In genomic region chr15:89016549-89017041, GRCh38 we compare ENCODE assay signal across 11 cellular contexts.
DNase-seq lines count a peak whose midpoint lies in the region; ATAC-seq, FAIRE-seq and TF ChIP-seq lines count a peak whose summit lies in the region.
"Had no signal": no experiment of that assay in that cellular context is flagged by ENCODE, and none has a peak within 500 bp of the region (broad histone marks: within the 10 kb centered on the region; RNA-seq: fewer than 3 reads in every experiment).

No MANE protein-coding gene starts in this region.

- no peaks in the 10 kb centered on the region for H3K9me3 Mint-ChIP-seq in activated naive CD8-positive, alpha-beta T cell (ENCODE audit: low read depth)
- no peaks in the 10 kb centered on the region for H3K9me3 Mint-ChIP-seq in activated naive CD8-positive, alpha-beta T cell treated with anti-CD3 and anti-CD28 coated beads, Interleukin-2, amount 50 U/mL, for 24 hours

- no peaks in the 10 kb centered on the region for H3K27me3 ChIP-seq in kidney epithelial cell (ENCODE audit: control insufficient read depth, insufficient read depth, low read length)

- H3K4me1 Mint-ChIP-seq in activated naive CD8-positive, alpha-beta T cell (ENCODE audit: low read depth): peaks cover 14% of the 10 kb centered on the region
- peaks cover 15% of the 10 kb centered on the region for H3K4me1 Mint-ChIP-seq in activated naive CD8-positive, alpha-beta T cell treated with anti-CD3 and anti-CD28 coated beads, Interleukin-2, amount 50 U/mL, for 24 hours

- peak overlapping the region; percentile 30 for H3K4me3 Mint-ChIP-seq in activated naive CD8-positive, alpha-beta T cell
- no peak overlapping the region for H3K4me3 Mint-ChIP-seq in activated naive CD8-positive, alpha-beta T cell treated with anti-CD3 and anti-CD28 coated beads, Interleukin-2, amount 50 U/mL, for 24 hours

- no peak for ATAC-seq in activated naive CD8-positive, alpha-beta T cell treated with anti-CD3 and anti-CD28 coated beads, Interleukin-2, amount 50 U/mL, for 24 hours
- ATAC-seq in GM18861 (IDR thresholded peaks at IDR 0.05; ENCODE audit: unreplicated experiment) (no peak), SK-N-SH treated with all-trans-retinoic acid at 6 μM for 48 hours (no peak), HG03378 (IDR thresholded peaks at IDR 0.05; ENCODE audit: unreplicated experiment) (no peak)

- no peak overlapping the region for H3K27ac Mint-ChIP-seq in activated naive CD8-positive, alpha-beta T cell
- no peak overlapping the region for H3K27ac Mint-ChIP-seq in activated naive CD8-positive, alpha-beta T cell treated with anti-CD3 and anti-CD28 coated beads, Interleukin-2, amount 50 U/mL, for 24 hours

- no peak for FAIRE-seq in urothelium cell line (lab: Jason Lieb, UNC)

- peaks cover 4% of the 10 kb centered on the region for H3K36me3 Mint-ChIP-seq in activated naive CD8-positive, alpha-beta T cell
- H3K36me3 Mint-ChIP-seq in activated naive CD8-positive, alpha-beta T cell treated with anti-CD3 and anti-CD28 coated beads, Interleukin-2, amount 50 U/mL, for 24 hours (ENCODE audit: low read depth): no peaks in the 10 kb centered on the region

- H3K27me3 Mint-ChIP-seq in activated naive CD8-positive, alpha-beta T cell: peaks cover 2% of the 10 kb centered on the region
- H3K27me3 Mint-ChIP-seq in activated naive CD8-positive, alpha-beta T cell treated with anti-CD3 and anti-CD28 coated beads, Interleukin-2, amount 50 U/mL, for 24 hours: peaks cover 6% of the 10 kb centered on the region

- TF ChIP-seq CTCF in kidney epithelial cell (IDR thresholded peaks at IDR 0.05; ENCODE audit: insufficient read depth, low read length, poor library complexity, severe bottlenecking): no peak

- no peaks in the 10 kb centered on the region for H3K36me3 ChIP-seq in kidney epithelial cell (ENCODE audit: control insufficient read depth, insufficient read depth, low read length)

- no peak for DNase-seq in activated naive CD8-positive, alpha-beta T cell treated with anti-CD3 and anti-CD28 coated beads, Interleukin-2, amount 50 U/mL, for 24 hours
- DNase-seq in astrocyte of the hippocampus (ENCODE audit: low read depth, low spot score): peak; percentile 34
- peak; percentile 81 for DNase-seq in kidney epithelial cell (ENCODE audit: low read depth)
- DNase-seq in urothelium cell line (ENCODE audit: low spot score): peak; percentile 60
- DNase-seq: activated CD8-positive, alpha-beta T cell treated with anti-CD3 and anti-CD28 coated beads, Interleukin-2, amount 10 ng/mL, durations not matched to agents 7 days and 5 days; AML-193; immature natural killer cell had no signal

- no peak overlapping the region for H3K4me3 ChIP-seq in kidney epithelial cell (ENCODE audit: low read depth, low read length)

TF ChIP-seq in SK-N-SH treated with all-trans-retinoic acid at 6 μM for 48 hours, 23 proteins besides CTCF, POLR2A, EP300 and RAD21:
- no peak for TF ChIP-seq RARB (CRISPR knock-in tag; IDR thresholded peaks at IDR 0.05)
